9 cellular contexts compared by ENCODE assay signal in genomic region chr9:131839281-131840084, GRCh38.
A peak's percentile ranks its signal among the peaks of the same experiment; 100 is the strongest.
DNase-seq lines count a peak whose midpoint lies in the region; ATAC-seq, FAIRE-seq and TF ChIP-seq lines count a peak whose summit lies in the region.
"Had no signal": no experiment of that assay in that cellular context is flagged by ENCODE, and none has a peak within 500 bp of the region (broad histone marks: within the 10 kb centered on the region; RNA-seq: fewer than 3 reads in every experiment).

No MANE protein-coding gene starts in this region.

- no peak overlapping the region for H3K4me3 Mint-ChIP-seq in astrocyte (ENCODE audit: unreplicated experiment)

- DNase-seq in GM04504 (ENCODE audit: low read depth) (peak; percentile 62), T1000 (lab: John Stamatoyannopoulos, UW) (peak; percentile 39), astrocyte (ENCODE audit: low read depth) (peak; percentile 73), renal cortical epithelial cell (ENCODE audit: low read depth) (peak; percentile 30), SKM-1 treated with dmso at 0.1 percent for 144 hours (lab: John Stamatoyannopoulos, UW; ENCODE audit: unreplicated experiment) (no peak), GF-D8 (lab: John Stamatoyannopoulos, UW) (no peak), HAP-1 (ENCODE audit: low spot score in 2 of 2) (no peak)
- DNase-seq: upper lobe of left lung had no signal

- H3K27ac Mint-ChIP-seq in astrocyte (ENCODE audit: unreplicated experiment), result no peak overlapping the region

- in situ Hi-C loops in HAP-1 (cut with MboI; ENCODE audit: low sequenced_read_pairs), result no loop called here

- H3K9me3 ChIP-seq in astrocyte (ENCODE audit: insufficient read depth, low read depth, low read length) (no peaks in the 10 kb centered on the region), HAP-1 (no peaks in the 10 kb centered on the region)

- H3K27ac ChIP-seq in astrocyte (ENCODE audit: low read depth, low read length), result no peak overlapping the region
- H3K27ac ChIP-seq: upper lobe of left lung had no signal

- H2AFZ ChIP-seq in astrocyte (ENCODE audit: low read depth, low read length), result no peak overlapping the region

- H3K27me3 ChIP-seq in astrocyte (ENCODE audit: insufficient read depth, low read length), result peaks cover 22% of the 10 kb centered on the region
- no peaks in the 10 kb centered on the region for H3K27me3 ChIP-seq in HAP-1 (ENCODE audit: low read depth)

- H3K36me3 ChIP-seq in astrocyte (ENCODE audit: insufficient read depth, low read length) (no peaks in the 10 kb centered on the region), HAP-1 (replicated peaks) (no peaks in the 10 kb centered on the region)
- H3K36me3 ChIP-seq: upper lobe of left lung had no signal

- H3K9me3 Mint-ChIP-seq in astrocyte (ENCODE audit: unreplicated experiment), result peaks cover 5% of the 10 kb centered on the region

- no peak for ATAC-seq in HG03139 (IDR thresholded peaks at IDR 0.05; ENCODE audit: unreplicated experiment)

- FAIRE-seq in astrocyte (lab: Jason Lieb, UNC), result no peak

- H3K36me3 Mint-ChIP-seq in astrocyte (ENCODE audit: low read depth, unreplicated experiment), result no peaks in the 10 kb centered on the region

- H3K4me3 ChIP-seq in astrocyte (ENCODE audit: insufficient read depth, low read depth, low read length), result no peak overlapping the region
- no peak overlapping the region for H3K4me3 ChIP-seq in HAP-1
- H3K4me3 ChIP-seq: upper lobe of left lung had no signal

- H3K4me2 ChIP-seq in astrocyte (ENCODE audit: low read length), result peak overlapping the region; percentile 21

- H3K4me1 ChIP-seq in astrocyte (ENCODE audit: insufficient read depth, low read length) (peaks cover 12% of the 10 kb centered on the region), HAP-1 (no peaks in the 10 kb centered on the region)

- TF ChIP-seq CTCF in astrocyte (IDR thresholded peaks at IDR 0.05; ENCODE audit: insufficient read depth, low read depth, low read length), result no peak

- no peak overlapping the region for H3K9ac ChIP-seq in astrocyte (ENCODE audit: low read length)

- peaks cover 17% of the 10 kb centered on the region for H4K20me1 ChIP-seq in astrocyte (ENCODE audit: insufficient read depth, low read length)

- no peaks in the 10 kb centered on the region for H3K79me2 ChIP-seq in astrocyte (ENCODE audit: insufficient read depth, low read length)

- no peaks in the 10 kb centered on the region for H3K4me1 Mint-ChIP-seq in astrocyte (ENCODE audit: low read depth, unreplicated experiment)

- H3K27me3 Mint-ChIP-seq in astrocyte (ENCODE audit: low read depth, unreplicated experiment), result peaks cover 37% of the 10 kb centered on the region

Comparison
In these comparisons a context has a peak if more than half of its experiments do, and no peak if none do; other contexts are left out.
1. DNase-seq: peak in GM04504 (single experiment), T1000 (single experiment), astrocyte (single experiment) and renal cortical epithelial cell (single experiment); none in SKM-1 treated with dmso at 0.1 percent for 144 hours (single experiment), GF-D8 (single experiment) and HAP-1 (0 of 2).